Comparison of ENCODE assay signal across 10 cellular contexts in genomic region chr17:72719582-72720493, GRCh38.
A peak's percentile ranks its signal among the peaks of the same experiment; 100 is the strongest.
DNase-seq lines count a peak whose midpoint lies in the region; ATAC-seq and TF ChIP-seq lines count a peak whose summit lies in the region.
"Had no signal": no experiment of that assay in that cellular context is flagged by ENCODE, and none has a peak within 500 bp of the region (broad histone marks: within the 10 kb centered on the region; RNA-seq: fewer than 3 reads in every experiment).

No MANE protein-coding gene starts in this region.

- WGBS in trophoblast cell (ENCODE audit: extremely low coverage, insufficient coverage, insufficient read length), result no CpG with 5 or more reads among the region's 25 CpGs

- H3K79me2 ChIP-seq in trophoblast cell (ENCODE audit: control insufficient read depth, insufficient read depth, low read length, poor library complexity), result no peaks in the 10 kb centered on the region

- no peak overlapping the region for H2BK5ac ChIP-seq in trophoblast cell (ENCODE audit: low read depth, low read length, poor library complexity)

- no peak overlapping the region for H3K4me2 ChIP-seq in trophoblast cell (ENCODE audit: low read length)

- no peaks in the 10 kb centered on the region for H3K27me3 ChIP-seq in trophoblast cell (ENCODE audit: insufficient read depth, low read length)
- H3K27me3 ChIP-seq: right lobe of liver had no signal

- in situ Hi-C loops in astrocyte of the spinal cord (cut with HindIII; ENCODE audit: low sequenced_read_pairs), result no loop called here

- no peak overlapping the region for H3K14ac ChIP-seq in trophoblast cell (ENCODE audit: low read length)

- no peak overlapping the region for H2AK5ac ChIP-seq in trophoblast cell (ENCODE audit: low read length)

- no peak overlapping the region for H4K12ac ChIP-seq in trophoblast cell (ENCODE audit: low read depth, low read length)

- no peaks in the 10 kb centered on the region for H3K27me3 Mint-ChIP-seq in T-helper 17 cell

- H3K4me3 ChIP-seq in astrocyte of the spinal cord (ENCODE audit: low read depth, low read length) (no peak overlapping the region), trophoblast cell (ENCODE audit: low read depth, low read length) (no peak overlapping the region)
- H3K4me3 ChIP-seq: right lobe of liver had no signal

- H2BK12ac ChIP-seq in trophoblast cell (ENCODE audit: low read length), result no peak overlapping the region

- H3K79me1 ChIP-seq in trophoblast cell (ENCODE audit: low read length), result peaks cover 4% of the 10 kb centered on the region

- no peak overlapping the region for H2AFZ ChIP-seq in trophoblast cell (ENCODE audit: insufficient read depth, low read length, poor library complexity)

- H3K4me1 Mint-ChIP-seq in T-helper 17 cell, result peaks cover 17% of the 10 kb centered on the region

- peak overlapping the region; percentile 87 for H3K4me3 Mint-ChIP-seq in T-helper 17 cell

- no peak for TF ChIP-seq CTCF in astrocyte of the spinal cord (IDR thresholded peaks at IDR 0.05; ENCODE audit: low read depth, low read length)

- H3K27ac ChIP-seq in trophoblast cell (ENCODE audit: low read depth, low read length), result no peak overlapping the region
- H3K27ac ChIP-seq: right lobe of liver had no signal

- no peak overlapping the region for H3K9ac ChIP-seq in trophoblast cell (ENCODE audit: low read length)

- peak overlapping the region; percentile 96 for H3K27ac Mint-ChIP-seq in T-helper 17 cell

- no peak overlapping the region for H3K23ac ChIP-seq in trophoblast cell (ENCODE audit: low read length)

- no peak overlapping the region for H3K4ac ChIP-seq in trophoblast cell (ENCODE audit: low read depth, low read length)

- H2BK120ac ChIP-seq in trophoblast cell (ENCODE audit: insufficient read depth, low read length, poor library complexity), result no peak overlapping the region

- H3K9me3 ChIP-seq in T-helper 17 cell (ENCODE audit: control insufficient read depth, low read length, poor library complexity, severe bottlenecking), result no peaks in the 10 kb centered on the region
- H3K9me3 ChIP-seq in trophoblast cell (ENCODE audit: insufficient read depth, low read depth, low read length), result no peaks in the 10 kb centered on the region
- H3K9me3 ChIP-seq: right lobe of liver had no signal

- H3K36me3 Mint-ChIP-seq in T-helper 17 cell (ENCODE audit: low read depth), result no peaks in the 10 kb centered on the region

- H3K4me1 ChIP-seq in trophoblast cell (ENCODE audit: control insufficient read depth in 1 of 2, insufficient read depth in 2 of 2, low read length in 2 of 2), result peaks cover 12 to 13% of the 10 kb centered on the region in 2 experiments
- H3K4me1 ChIP-seq: right lobe of liver had no signal

- DNase-seq in T-helper 17 cell, result peak in 2 of 3 donors; percentile 19 to 22
- peak; percentile 92 for DNase-seq in astrocyte of the spinal cord (ENCODE audit: low read depth, low spot score)
- peak; percentile 6 to 15 for DNase-seq in stimulated activated CD4-positive, alpha-beta T cell treated with anti-CD3 and anti-CD28 coated beads, Interleukin-4, amount 100 ng/mL, for 4 hours
- DNase-seq in trophoblast cell, result no peak
- DNase-seq in NCI-H1417 (lab: John Stamatoyannopoulos, UW), result no peak
- DNase-seq: NCI-H2171 treated with DMSO at 0.1 percent for 48 hours, right lobe of liver had no signal

- no peaks in the 10 kb centered on the region for H3K36me3 ChIP-seq in trophoblast cell (ENCODE audit: control insufficient read depth in 1 of 2, insufficient read depth in 2 of 2, low read length in 2 of 2)
- H3K36me3 ChIP-seq: right lobe of liver had no signal

- no peak overlapping the region for H3K18ac ChIP-seq in trophoblast cell (ENCODE audit: low read length)

- no peak overlapping the region for H4K91ac ChIP-seq in trophoblast cell (ENCODE audit: low read depth, low read length)

- ATAC-seq in GM21447 (IDR thresholded peaks at IDR 0.05; ENCODE audit: unreplicated experiment), result peak; percentile 73
- ATAC-seq in T-helper 17 cell, result peak; percentile 94
- no peak for ATAC-seq in GM18867 (IDR thresholded peaks at IDR 0.05; ENCODE audit: unreplicated experiment)
- ATAC-seq in HG03135 (IDR thresholded peaks at IDR 0.05; ENCODE audit: unreplicated experiment), result no peak

- H4K8ac ChIP-seq in trophoblast cell (ENCODE audit: low read depth, low read length), result no peak overlapping the region

Comparison
In these comparisons a context has a peak if more than half of its experiments do, and no peak if none do; other contexts are left out.
1. ATAC-seq: peak in GM21447 (single experiment) and T-helper 17 cell (single experiment); none in GM18867 (single experiment) and HG03135 (single experiment).
2. DNase-seq: peak in T-helper 17 cell (2 of 3), astrocyte of the spinal cord (single experiment) and stimulated activated CD4-positive, alpha-beta T cell treated with anti-CD3 and anti-CD28 coated beads, Interleukin-4, amount 100 ng/mL, for 4 hours (2 of 2); none in trophoblast cell (0 of 2) and NCI-H1417 (0 of 3).